8 cellular contexts compared by ENCODE assay signal in genomic region chr1:171486048-171486519, GRCh38. TPM values are rescaled to one million over a fixed set of nuclear protein-coding genes. Genes with fewer than 3 reads are reported as not detected.
DNase-seq lines count a peak whose midpoint lies in the region; ATAC-seq and TF ChIP-seq lines count a peak whose summit lies in the region.

No MANE protein-coding gene starts in this region.

- peak overlapping the region; percentile 65 to 91 (median 88) for H3K4me3 ChIP-seq in sigmoid colon

- peak in 1 of 4 experiments; percentile 5 for TF ChIP-seq CTCF in sigmoid colon (IDR thresholded peaks at IDR 0.05)

- H3K36me3 ChIP-seq in sigmoid colon: no peaks in the 10 kb centered on the region

- 0% methylated on average over 17 of the region's 17 CpGs for WGBS in sigmoid colon, 2 donors

- peak; percentile 39 for ATAC-seq in GM21576 (IDR thresholded peaks at IDR 0.05; ENCODE audit: unreplicated experiment)

- peaks cover 0 to 38% (median 35%) of the 10 kb centered on the region in 4 donors for H3K4me1 ChIP-seq in sigmoid colon

- peak overlapping the region; percentile 98 to 99 (median 98) for H3K27ac ChIP-seq in sigmoid colon

- TF ChIP-seq POLR2A in sigmoid colon (IDR thresholded peaks at IDR 0.05): no peak

- intact Hi-C loops in sigmoid colon (cut with DNase I): loop anchor here (5.0 to 10.0 kb wide), 4 partner anchors 159 to 359 kb away; partner anchors contain the start of genes DNM3, METTL13 and VAMP4

- peak in 1 of 4 donors; percentile 0 for TF ChIP-seq EP300 in sigmoid colon (IDR thresholded peaks at IDR 0.05)

- H3K27me3 ChIP-seq in sigmoid colon: no peaks in the 10 kb centered on the region

- peak; percentile 79 for DNase-seq in EL
- peak; percentile 20 for DNase-seq in HuH-7 (ENCODE audit: low spot score)
- DNase-seq in SKM-1 (lab: John Stamatoyannopoulos, UW; ENCODE audit: unreplicated experiment): peak; percentile 41
- peak; percentile 77 for DNase-seq in amniotic epithelial cell (ENCODE audit: low read depth)
- peak; percentile 30 for DNase-seq in hepatic stellate cell (ENCODE audit: low spot score)
- DNase-seq in sigmoid colon: peak; percentile 64
- DNase-seq in central memory CD4-positive, alpha-beta T cell: no peak

- H3K9me3 ChIP-seq in sigmoid colon: no peaks in the 10 kb centered on the region

RNA-seq across cellular contexts. Expression of gene PRRC2C, which starts 0.8 kb away (rescaled TPM):
- total RNA-seq in sigmoid colon: 10 to 100 TPM; 46.4 to 80.0 (median 53.1) TPM
- polyA plus RNA-seq in sigmoid colon: 10 to 100 TPM in 2 of 3 donors, 1 to 10 TPM in 1; 7.8 to 52.6 (median 46.2) TPM
